17 cellular contexts compared by ENCODE assay signal in the genomic region with DNA sequence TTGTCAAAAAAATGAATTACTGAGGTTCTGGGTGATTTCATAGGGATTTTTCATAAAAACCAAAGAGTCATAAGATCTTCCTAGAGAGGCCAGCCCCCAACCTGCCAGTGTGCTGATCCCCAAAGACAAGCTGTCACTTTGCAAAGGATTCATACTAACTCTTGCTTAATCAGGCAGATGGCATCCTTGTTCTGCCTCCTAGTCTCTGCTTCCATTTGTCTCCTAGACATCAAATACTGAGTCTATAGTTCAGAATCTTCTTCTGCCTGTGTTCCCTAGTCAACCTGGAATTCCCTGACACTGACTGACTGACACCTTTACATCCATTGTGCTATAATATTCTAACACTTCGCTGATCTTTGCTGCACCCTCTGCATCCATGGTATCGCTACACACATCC.
"Had no signal": no experiment of that assay in that cellular context is flagged by ENCODE, and none has a peak within 500 bp of the region (broad histone marks: within the 10 kb centered on the region; RNA-seq: fewer than 3 reads in every experiment).

No MANE protein-coding gene starts in this region.

- H3K36me3 Mint-ChIP-seq: natural killer cell, type B pancreatic cell had no signal

- H3K27ac ChIP-seq: coronary artery, right lobe of liver, spleen had no signal

- H3K27me3 Mint-ChIP-seq: activated T-helper 17 cell treated with anti-CD3 and anti-CD28 coated beads, Interleukin-2, amount 50 U/mL, for 72 hours; progenitor cell of endocrine pancreas; stimulated activated naive CD8-positive, alpha-beta T cell treated with anti-CD3 and anti-CD28 coated beads, Interleukin-15, amount 100 ng/mL, for 72 hours; type B pancreatic cell had no signal

- H3K4me1 ChIP-seq: right lobe of liver had no signal

- H3K4me3 ChIP-seq: coronary artery, right lobe of liver, spleen had no signal

- DNase-seq: activated CD4-positive, alpha-beta T cell treated with anti-CD3 and anti-CD28 coated beads for 1 hour; activated CD4-positive, alpha-beta T cell treated with anti-CD3 and anti-CD28 coated beads, Interleukin-2, amount 50 U/mL, for 4 hours; activated naive CD4-positive, alpha-beta T cell treated with anti-CD3 and anti-CD28 coated beads for 36 hours; activated naive CD8-positive, alpha-beta T cell treated with anti-CD3 and anti-CD28 coated beads, Interleukin-2, amount 50 U/mL, for 24 hours; activated T-cell treated with anti-CD3 and anti-CD28 coated beads for 4 hours; aorta; hypothalamus; mesenchymal stem cell; natural killer cell; right lobe of liver; spleen; stimulated activated naive CD8-positive, alpha-beta T cell treated with anti-CD3 and anti-CD28 coated beads, Interleukin-15, amount 100 ng/mL, for 72 hours had no signal

- H3K4me3 Mint-ChIP-seq: activated naive CD4-positive, alpha-beta T cell treated with anti-CD3 and anti-CD28 coated beads for 36 hours; activated naive CD8-positive, alpha-beta T cell treated with anti-CD3 and anti-CD28 coated beads, Interleukin-2, amount 50 U/mL, for 24 hours; activated T-helper 17 cell treated with anti-CD3 and anti-CD28 coated beads, Interleukin-2, amount 50 U/mL, for 72 hours; natural killer cell; stimulated activated naive CD8-positive, alpha-beta T cell treated with anti-CD3 and anti-CD28 coated beads, Interleukin-15, amount 100 ng/mL, for 72 hours; type B pancreatic cell had no signal

- H3K4me1 Mint-ChIP-seq: activated T-helper 17 cell treated with anti-CD3 and anti-CD28 coated beads, Interleukin-2, amount 50 U/mL, for 72 hours; stimulated activated naive CD8-positive, alpha-beta T cell treated with anti-CD3 and anti-CD28 coated beads, Interleukin-15, amount 100 ng/mL, for 72 hours had no signal

- H3K9me3 Mint-ChIP-seq: activated naive CD4-positive, alpha-beta T cell treated with anti-CD3 and anti-CD28 coated beads for 36 hours; activated naive CD8-positive, alpha-beta T cell treated with anti-CD3 and anti-CD28 coated beads, Interleukin-2, amount 50 U/mL, for 24 hours; activated T-helper 17 cell treated with anti-CD3 and anti-CD28 coated beads, Interleukin-2, amount 50 U/mL, for 72 hours; stimulated activated naive CD8-positive, alpha-beta T cell treated with anti-CD3 and anti-CD28 coated beads, Interleukin-15, amount 100 ng/mL, for 72 hours; type B pancreatic cell had no signal

- H3K9me3 ChIP-seq: right lobe of liver, spleen had no signal

- H3K36me3 ChIP-seq: right lobe of liver, spleen had no signal

- H3K27me3 ChIP-seq: right lobe of liver, spleen had no signal

- ATAC-seq: activated naive CD8-positive, alpha-beta T cell treated with anti-CD3 and anti-CD28 coated beads, Interleukin-2, amount 50 U/mL, for 24 hours; activated T-helper 17 cell treated with anti-CD3 and anti-CD28 coated beads, Interleukin-2, amount 50 U/mL, for 72 hours; esophagus mucosa; natural killer cell; right lobe of liver; stimulated activated naive CD8-positive, alpha-beta T cell treated with anti-CD3 and anti-CD28 coated beads, Interleukin-15, amount 100 ng/mL, for 72 hours had no signal

- H3K27ac Mint-ChIP-seq: activated naive CD4-positive, alpha-beta T cell treated with anti-CD3 and anti-CD28 coated beads for 36 hours; activated naive CD8-positive, alpha-beta T cell treated with anti-CD3 and anti-CD28 coated beads, Interleukin-2, amount 50 U/mL, for 24 hours; activated T-helper 17 cell treated with anti-CD3 and anti-CD28 coated beads, Interleukin-2, amount 50 U/mL, for 72 hours; natural killer cell; progenitor cell of endocrine pancreas; stimulated activated naive CD8-positive, alpha-beta T cell treated with anti-CD3 and anti-CD28 coated beads, Interleukin-15, amount 100 ng/mL, for 72 hours; type B pancreatic cell had no signal
